In genomic region chr13:90606921-90607320, GRCh38 we compare ENCODE assay signal across 1 cellular context.
A peak's percentile ranks its signal among the peaks of the same experiment; 100 is the strongest.
DNase-seq lines count a peak whose midpoint lies in the region; ATAC-seq, FAIRE-seq and TF ChIP-seq lines count a peak whose summit lies in the region.
"Not testable (repeated sequence)": the region's sequence is repeated elsewhere in the genome, so short reads cannot be mapped to it uniquely, and the experiment has no call there.

No MANE protein-coding gene starts in this region.

- CTCF ChIA-PET in K562 (lab: Yijun Ruan, JAX; ENCODE audit: low intra/inter-chr PET ratio) = not testable (repeated sequence)

- H3K27me3 ChIP-seq in K562 (ENCODE audit: control insufficient read depth in 2 of 2, insufficient read depth in 2 of 2, low read length in 2 of 2) = not testable (repeated sequence)

- H3K9ac ChIP-seq in K562 (ENCODE audit: insufficient read depth in 1 of 2, low read depth in 2 of 2, low read length in 2 of 2) = not testable (repeated sequence)

- POLR2A ChIA-PET in K562 (lab: Yijun Ruan, JAX) = interaction anchor here (0.6 to 1.2 kb wide), 2 partner anchors 20 to 397 kb away, joined by 3 read pairs; no protein-coding TSS in a partner anchor

- not testable (repeated sequence) for H2AFZ ChIP-seq in K562 (ENCODE audit: low read depth, low read length)

- not testable (repeated sequence) for BruUV-seq in K562 (replicated peaks; lab: Mats Ljungman, UMichigan)

- H3K9me1 ChIP-seq in K562 (ENCODE audit: control insufficient read depth, insufficient read depth, low read length) = not testable (repeated sequence)

- TF ChIP-seq RAD21 in K562 (CRISPR knock-in tag; conservative IDR thresholded peaks at IDR 0.05 in 1 of 2, IDR thresholded peaks at IDR 0.05 in 1 of 2) = not testable (repeated sequence)

- in situ Hi-C loops in K562 (cut with MboI) = not testable (repeated sequence)

- not testable (repeated sequence) for H3K27ac ChIP-seq in K562 (ENCODE audit: extremely low read depth, low read depth, low read length)

- DNase-seq in K562 (ENCODE audit: extremely low read depth in 1 of 4, low spot score in 3 of 4) = not testable (repeated sequence)

- H3K36me3 ChIP-seq in K562 (ENCODE audit: control insufficient read depth, insufficient read depth, low read length) = not testable (repeated sequence)

- not testable (repeated sequence) for FAIRE-seq in K562 (lab: Jason Lieb, UNC)

- not testable (repeated sequence) for H3K4me3 ChIP-seq in K562

- 2% methylated on average over 6 of the region's 6 CpGs for WGBS in K562 (ENCODE audit: insufficient coverage, low coverage, missing lambda C conversion rate)

- H4K20me1 ChIP-seq in K562 (replicated peaks; ENCODE audit: control insufficient read depth, insufficient read depth, low read length) = not testable (repeated sequence)

- intact Hi-C loops in K562 (cut with micrococcal nuclease) = not testable (repeated sequence)

- not testable (repeated sequence) for TF ChIP-seq CTCF in K562 (IDR thresholded peaks at IDR 0.05 in 2 of 3, conservative IDR thresholded peaks at IDR 0.05 in 1 of 3; ENCODE audit: insufficient read depth in 2 of 3, low read depth in 1 of 3, low read length in 3 of 3)

- not testable (repeated sequence) for TF ChIP-seq POLR2A in K562 (conservative IDR thresholded peaks at IDR 0.05)

- not testable (repeated sequence) for ATAC-seq in K562

- H3K4me1 ChIP-seq in K562 (replicated peaks in 1 of 2; ENCODE audit: control insufficient read depth in 2 of 2, insufficient read depth in 2 of 2, low read length in 2 of 2) = not testable (repeated sequence)

- not testable (repeated sequence) for TF ChIP-seq EP300 in K562 (IDR thresholded peaks at IDR 0.05; ENCODE audit: low read length)

- H3K9me3 ChIP-seq in K562 (replicated peaks; ENCODE audit: control insufficient read depth, insufficient read depth, low read depth, low read length) = not testable (repeated sequence)

- H3K4me2 ChIP-seq in K562 (ENCODE audit: insufficient read depth, low read length) = not testable (repeated sequence)

- H3K79me2 ChIP-seq in K562 (ENCODE audit: control insufficient read depth, insufficient read depth, low read length) = not testable (repeated sequence)

TF ChIP-seq in K562, 482 proteins besides CTCF, POLR2A, EP300 and RAD21:
- TF ChIP-seq PRMT5 (CRISPR knock-in tag; IDR thresholded peaks at IDR 0.05) (peak; percentile 59; the same call in 1 of the 2 replicates), ZNF184 (CRISPR knock-in tag; IDR thresholded peaks at IDR 0.05) (0 out of 2 replicates have a peak, but pooled peaks have one; percentile 21), CEBPB (tag; IDR thresholded peaks at IDR 0.05) (0 out of 2 replicates have a peak, but pooled peaks have one; percentile 25), PBX2 (CRISPR knock-in tag; IDR thresholded peaks at IDR 0.05; ENCODE audit: low read depth) (0 out of 2 replicates have a peak, but pooled peaks have one; percentile 18), FOXJ3 (CRISPR knock-in tag; IDR thresholded peaks at IDR 0.05) (0 out of 2 replicates have a peak, but pooled peaks have one; percentile 53), DMBX1 (CRISPR knock-in tag; IDR thresholded peaks at IDR 0.05; ENCODE audit: borderline replicate concordance) (peak; percentile 38; the same call in 1 of the 2 replicates), ATF1 (CRISPR knock-in tag; IDR thresholded peaks at IDR 0.05) (peak; percentile 5; the same call in 1 of the 2 replicates)
- TF ChIP-seq PBX2 (tag; conservative IDR thresholded peaks at IDR 0.05; ENCODE audit: low read depth); ATF1 (tag; IDR thresholded peaks at IDR 0.05): not testable (repeated sequence)
- TF ChIP-seq, protein P1, sequence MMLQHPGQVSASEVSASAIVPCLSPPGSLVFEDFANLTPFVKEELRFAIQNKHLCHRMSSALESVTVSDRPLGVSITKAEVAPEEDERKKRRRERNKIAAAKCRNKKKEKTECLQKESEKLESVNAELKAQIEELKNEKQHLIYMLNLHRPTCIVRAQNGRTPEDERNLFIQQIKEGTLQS (IDR thresholded peaks at IDR 0.05) = peak; percentile 16; the same call in 1 of the 2 replicates
- TF ChIP-seq, protein P1 (CRISPR knock-in tag; conservative IDR thresholded peaks at IDR 0.05) = not testable (repeated sequence)
